Comparison of ENCODE assay signal across 2 cellular contexts in the genomic region with DNA sequence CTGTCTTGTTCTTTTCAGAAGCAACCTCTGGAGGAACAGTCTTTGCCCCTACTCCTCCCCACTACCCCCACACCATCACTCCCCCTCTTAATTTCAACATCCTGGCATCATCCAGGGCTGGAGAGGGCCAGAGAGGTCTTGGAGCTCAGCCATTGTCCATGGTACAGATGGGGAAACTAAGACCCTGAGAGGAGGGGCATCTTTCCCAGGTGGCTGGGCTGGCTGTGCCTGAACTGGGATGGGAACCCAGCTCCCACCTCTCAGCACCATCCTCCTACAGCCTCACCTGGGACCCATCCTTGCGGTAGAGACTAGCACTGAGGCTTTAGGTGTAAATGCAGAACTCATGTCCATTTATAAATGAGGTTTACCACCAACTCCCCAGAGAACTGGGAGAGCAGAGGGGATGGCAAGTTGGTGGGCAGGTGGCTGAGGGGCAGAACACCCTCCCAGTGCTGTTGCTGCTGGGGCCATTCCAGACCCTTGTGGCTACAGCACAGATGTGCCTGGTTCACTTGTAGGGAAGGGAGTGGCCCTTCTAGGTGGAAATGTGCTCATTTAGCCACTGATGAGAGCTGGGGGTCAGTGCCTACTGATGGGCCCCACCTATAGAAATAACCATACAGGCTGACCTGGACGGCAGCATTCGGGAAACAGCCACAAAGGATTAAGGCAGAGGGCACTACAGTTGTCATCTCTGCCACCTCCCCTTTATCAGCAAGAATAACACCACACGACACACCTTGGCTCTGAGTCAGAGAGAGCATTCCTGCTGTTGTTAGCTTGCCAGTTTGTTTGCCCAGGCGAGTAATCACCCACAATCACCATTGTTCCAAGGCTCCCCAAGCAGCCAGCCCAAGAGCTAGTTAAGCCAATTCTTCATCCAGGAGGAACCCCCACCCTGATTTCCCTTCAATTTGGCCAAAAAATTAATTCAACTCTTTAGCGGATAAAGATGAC.
TF ChIP-seq lines count a peak whose summit lies in the region.

No MANE protein-coding gene starts in this region.

TF ChIP-seq in liver, 16 proteins besides CTCF, POLR2A, EP300 and RAD21:
- TF ChIP-seq GABPA (IDR thresholded peaks at IDR 0.05 in 1 of 2, conservative IDR thresholded peaks at IDR 0.05 in 1 of 2) (no peak), SP1 (IDR thresholded peaks at IDR 0.05) (no peak), HNF4A (conservative IDR thresholded peaks at IDR 0.05) (peak in 1 of 2 donors; percentile 14), ATF3 (IDR thresholded peaks at IDR 0.05) (no peak), YY1 (IDR thresholded peaks at IDR 0.05) (peak; percentile 28), FOXA2 (IDR thresholded peaks at IDR 0.05) (no peak), ZBTB33 (IDR thresholded peaks at IDR 0.05) (no peak), HNF4G (IDR thresholded peaks at IDR 0.05) (no peak), FOXA1 (IDR thresholded peaks at IDR 0.05) (no peak), RXRA (IDR thresholded peaks at IDR 0.05) (peak in 1 of 2 donors; percentile 26), NR2F2 (IDR thresholded peaks at IDR 0.05) (no peak), JUND (IDR thresholded peaks at IDR 0.05) (no peak), TAF1 (conservative IDR thresholded peaks at IDR 0.05) (no peak), EGR1 (IDR thresholded peaks at IDR 0.05; ENCODE audit: low read depth in 2 of 2) (no peak)
- TF ChIP-seq, protein P1, sequence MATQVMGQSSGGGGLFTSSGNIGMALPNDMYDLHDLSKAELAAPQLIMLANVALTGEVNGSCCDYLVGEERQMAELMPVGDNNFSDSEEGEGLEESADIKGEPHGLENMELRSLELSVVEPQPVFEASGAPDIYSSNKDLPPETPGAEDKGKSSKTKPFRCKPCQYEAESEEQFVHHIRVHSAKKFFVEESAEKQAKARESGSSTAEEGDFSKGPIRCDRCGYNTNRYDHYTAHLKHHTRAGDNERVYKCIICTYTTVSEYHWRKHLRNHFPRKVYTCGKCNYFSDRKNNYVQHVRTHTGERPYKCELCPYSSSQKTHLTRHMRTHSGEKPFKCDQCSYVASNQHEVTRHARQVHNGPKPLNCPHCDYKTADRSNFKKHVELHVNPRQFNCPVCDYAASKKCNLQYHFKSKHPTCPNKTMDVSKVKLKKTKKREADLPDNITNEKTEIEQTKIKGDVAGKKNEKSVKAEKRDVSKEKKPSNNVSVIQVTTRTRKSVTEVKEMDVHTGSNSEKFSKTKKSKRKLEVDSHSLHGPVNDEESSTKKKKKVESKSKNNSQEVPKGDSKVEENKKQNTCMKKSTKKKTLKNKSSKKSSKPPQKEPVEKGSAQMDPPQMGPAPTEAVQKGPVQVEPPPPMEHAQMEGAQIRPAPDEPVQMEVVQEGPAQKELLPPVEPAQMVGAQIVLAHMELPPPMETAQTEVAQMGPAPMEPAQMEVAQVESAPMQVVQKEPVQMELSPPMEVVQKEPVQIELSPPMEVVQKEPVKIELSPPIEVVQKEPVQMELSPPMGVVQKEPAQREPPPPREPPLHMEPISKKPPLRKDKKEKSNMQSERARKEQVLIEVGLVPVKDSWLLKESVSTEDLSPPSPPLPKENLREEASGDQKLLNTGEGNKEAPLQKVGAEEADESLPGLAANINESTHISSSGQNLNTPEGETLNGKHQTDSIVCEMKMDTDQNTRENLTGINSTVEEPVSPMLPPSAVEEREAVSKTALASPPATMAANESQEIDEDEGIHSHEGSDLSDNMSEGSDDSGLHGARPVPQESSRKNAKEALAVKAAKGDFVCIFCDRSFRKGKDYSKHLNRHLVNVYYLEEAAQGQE (IDR thresholded peaks at IDR 0.05) = no peak
- TF ChIP-seq, protein P2, sequence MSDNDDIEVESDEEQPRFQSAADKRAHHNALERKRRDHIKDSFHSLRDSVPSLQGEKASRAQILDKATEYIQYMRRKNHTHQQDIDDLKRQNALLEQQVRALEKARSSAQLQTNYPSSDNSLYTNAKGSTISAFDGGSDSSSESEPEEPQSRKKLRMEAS (IDR thresholded peaks at IDR 0.05) = no peak

TF ChIP-seq in HepG2, 621 proteins besides CTCF, POLR2A, EP300 and RAD21:
- TF ChIP-seq GFI1 (CRISPR knock-in tag; IDR thresholded peaks at IDR 0.05; ENCODE audit: borderline replicate concordance) (no peak), CREM (IDR thresholded peaks at IDR 0.05) (no peak), CREM (CRISPR knock-in tag; IDR thresholded peaks at IDR 0.05) (no peak), NFE2L1 (CRISPR knock-in tag; IDR thresholded peaks at IDR 0.05; ENCODE audit: borderline replicate concordance) (no peak), NFKBIZ (CRISPR knock-in tag; IDR thresholded peaks at IDR 0.05) (no peak), ZNF607 (CRISPR knock-in tag; IDR thresholded peaks at IDR 0.05; ENCODE audit: borderline replicate concordance) (no peak), SALL1 (CRISPR knock-in tag; IDR thresholded peaks at IDR 0.05) (no peak), ZUFSP (CRISPR knock-in tag; IDR thresholded peaks at IDR 0.05; ENCODE audit: borderline replicate concordance) (no peak), HOXA5 (CRISPR knock-in tag; IDR thresholded peaks at IDR 0.05) (no peak), RBFOX2 (IDR thresholded peaks at IDR 0.05; ENCODE audit: low read depth, low read length) (no peak)
- TF ChIP-seq, protein P3, sequence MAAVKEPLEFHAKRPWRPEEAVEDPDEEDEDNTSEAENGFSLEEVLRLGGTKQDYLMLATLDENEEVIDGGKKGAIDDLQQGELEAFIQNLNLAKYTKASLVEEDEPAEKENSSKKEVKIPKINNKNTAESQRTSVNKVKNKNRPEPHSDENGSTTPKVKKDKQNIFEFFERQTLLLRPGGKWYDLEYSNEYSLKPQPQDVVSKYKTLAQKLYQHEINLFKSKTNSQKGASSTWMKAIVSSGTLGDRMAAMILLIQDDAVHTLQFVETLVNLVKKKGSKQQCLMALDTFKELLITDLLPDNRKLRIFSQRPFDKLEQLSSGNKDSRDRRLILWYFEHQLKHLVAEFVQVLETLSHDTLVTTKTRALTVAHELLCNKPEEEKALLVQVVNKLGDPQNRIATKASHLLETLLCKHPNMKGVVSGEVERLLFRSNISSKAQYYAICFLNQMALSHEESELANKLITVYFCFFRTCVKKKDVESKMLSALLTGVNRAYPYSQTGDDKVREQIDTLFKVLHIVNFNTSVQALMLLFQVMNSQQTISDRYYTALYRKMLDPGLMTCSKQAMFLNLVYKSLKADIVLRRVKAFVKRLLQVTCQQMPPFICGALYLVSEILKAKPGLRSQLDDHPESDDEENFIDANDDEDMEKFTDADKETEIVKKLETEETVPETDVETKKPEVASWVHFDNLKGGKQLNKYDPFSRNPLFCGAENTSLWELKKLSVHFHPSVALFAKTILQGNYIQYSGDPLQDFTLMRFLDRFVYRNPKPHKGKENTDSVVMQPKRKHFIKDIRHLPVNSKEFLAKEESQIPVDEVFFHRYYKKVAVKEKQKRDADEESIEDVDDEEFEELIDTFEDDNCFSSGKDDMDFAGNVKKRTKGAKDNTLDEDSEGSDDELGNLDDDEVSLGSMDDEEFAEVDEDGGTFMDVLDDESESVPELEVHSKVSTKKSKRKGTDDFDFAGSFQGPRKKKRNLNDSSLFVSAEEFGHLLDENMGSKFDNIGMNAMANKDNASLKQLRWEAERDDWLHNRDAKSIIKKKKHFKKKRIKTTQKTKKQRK (IDR thresholded peaks at IDR 0.05; ENCODE audit: low read length) = no peak
- TF ChIP-seq, protein P4, sequence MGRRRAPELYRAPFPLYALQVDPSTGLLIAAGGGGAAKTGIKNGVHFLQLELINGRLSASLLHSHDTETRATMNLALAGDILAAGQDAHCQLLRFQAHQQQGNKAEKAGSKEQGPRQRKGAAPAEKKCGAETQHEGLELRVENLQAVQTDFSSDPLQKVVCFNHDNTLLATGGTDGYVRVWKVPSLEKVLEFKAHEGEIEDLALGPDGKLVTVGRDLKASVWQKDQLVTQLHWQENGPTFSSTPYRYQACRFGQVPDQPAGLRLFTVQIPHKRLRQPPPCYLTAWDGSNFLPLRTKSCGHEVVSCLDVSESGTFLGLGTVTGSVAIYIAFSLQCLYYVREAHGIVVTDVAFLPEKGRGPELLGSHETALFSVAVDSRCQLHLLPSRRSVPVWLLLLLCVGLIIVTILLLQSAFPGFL (CRISPR knock-in tag; IDR thresholded peaks at IDR 0.05) = no peak
- TF ChIP-seq, protein P5, sequence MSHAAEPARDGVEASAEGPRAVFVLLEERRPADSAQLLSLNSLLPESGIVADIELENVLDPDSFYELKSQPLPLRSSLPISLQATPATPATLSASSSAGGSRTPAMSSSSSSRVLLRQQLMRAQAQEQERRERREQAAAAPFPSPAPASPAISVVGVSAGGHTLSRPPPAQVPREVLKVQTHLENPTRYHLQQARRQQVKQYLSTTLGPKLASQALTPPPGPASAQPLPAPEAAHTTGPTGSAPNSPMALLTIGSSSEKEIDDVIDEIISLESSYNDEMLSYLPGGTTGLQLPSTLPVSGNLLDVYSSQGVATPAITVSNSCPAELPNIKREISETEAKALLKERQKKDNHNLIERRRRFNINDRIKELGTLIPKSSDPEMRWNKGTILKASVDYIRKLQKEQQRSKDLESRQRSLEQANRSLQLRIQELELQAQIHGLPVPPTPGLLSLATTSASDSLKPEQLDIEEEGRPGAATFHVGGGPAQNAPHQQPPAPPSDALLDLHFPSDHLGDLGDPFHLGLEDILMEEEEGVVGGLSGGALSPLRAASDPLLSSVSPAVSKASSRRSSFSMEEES (CRISPR knock-in tag; IDR thresholded peaks at IDR 0.05) = no peak
